ENCODE assay signal across 8 cellular contexts in the genomic region with DNA sequence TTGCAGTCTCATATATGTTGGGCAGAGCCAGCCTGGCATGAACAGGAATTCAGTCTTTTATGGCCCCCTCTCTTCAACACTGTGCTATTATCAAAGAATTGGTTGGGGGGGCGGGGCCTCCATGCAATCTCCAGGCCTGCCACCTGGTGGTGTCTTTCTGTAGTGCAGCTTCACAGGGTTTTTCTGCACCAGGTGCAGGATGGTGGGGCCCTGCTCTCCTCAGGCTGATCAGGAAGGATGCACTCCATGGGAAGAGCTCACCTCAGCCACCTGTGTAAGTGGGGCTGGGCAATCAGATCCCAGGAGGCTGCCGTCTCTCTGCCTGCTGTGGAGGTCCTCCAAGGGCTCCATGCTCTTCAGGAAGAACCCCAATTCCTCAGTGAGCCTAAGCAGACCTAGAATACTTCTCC. TPM values are rescaled to one million over a fixed set of nuclear protein-coding genes. Genes with fewer than 3 reads are reported as not detected.
DNase-seq lines count a peak whose midpoint lies in the region; ATAC-seq and TF ChIP-seq lines count a peak whose summit lies in the region.

No MANE protein-coding gene starts in this region.

- 32 to 57% (median 38%) methylated on average over 1 to 2 of the region's 2 CpGs for WGBS in heart left ventricle, 4 donors

- H3K9me3 Mint-ChIP-seq in activated naive CD8-positive, alpha-beta T cell (ENCODE audit: low read depth) = no peaks in the 10 kb centered on the region

- H3K4me3 Mint-ChIP-seq in activated naive CD8-positive, alpha-beta T cell = no peak overlapping the region

- no peaks in the 10 kb centered on the region for H3K36me3 Mint-ChIP-seq in activated naive CD8-positive, alpha-beta T cell

- H3K9me3 ChIP-seq in heart left ventricle = no peaks in the 10 kb centered on the region

- H3K27me3 Mint-ChIP-seq in activated naive CD8-positive, alpha-beta T cell = no peaks in the 10 kb centered on the region

- peak; percentile 68 for DNase-seq in NCI-H1092 (lab: John Stamatoyannopoulos, UW)
- peak; percentile 73 for DNase-seq in SW480 (ENCODE audit: low spot score)
- DNase-seq in heart left ventricle = peak in 4 of 5 donors; percentile 69 to 81 (median 74)
- DNase-seq in renal cortical epithelial cell (ENCODE audit: low read depth) = peak; percentile 36

- peaks cover 7 to 96% (median 56%) of the 10 kb centered on the region in 12 donors for H3K4me1 ChIP-seq in heart left ventricle

- no peak overlapping the region for H3K4me3 ChIP-seq in heart left ventricle

- ATAC-seq in heart left ventricle = peak in 3 of 4 donors; percentile 9 to 27 (median 13)
- ATAC-seq in GM18502 (IDR thresholded peaks at IDR 0.05; ENCODE audit: poor library complexity, unreplicated experiment) = no peak
- no peak for ATAC-seq in HG03039 (IDR thresholded peaks at IDR 0.05; ENCODE audit: unreplicated experiment)

- TF ChIP-seq CTCF in GM12872 (IDR thresholded peaks at IDR 0.05; ENCODE audit: insufficient read depth, low read depth, low read length) (peak; percentile 90), heart left ventricle (IDR thresholded peaks at IDR 0.05) (peak; percentile 90 to 97 (median 95))

- H3K27me3 ChIP-seq in heart left ventricle = no peaks in the 10 kb centered on the region

- H3K4me1 Mint-ChIP-seq in activated naive CD8-positive, alpha-beta T cell (ENCODE audit: low read depth) = peaks cover 67% of the 10 kb centered on the region

- intact Hi-C loops in heart left ventricle (cut with DNase I) = loop anchor here in 4 of 10 donors (2.0 to 5.0 kb wide), 4 partner anchors 42 to 62 kb away; a partner anchor contains a TSS

- H3K27ac ChIP-seq in heart left ventricle = peak overlapping the region in 1 of 12 donors; percentile 28

- TF ChIP-seq POLR2A in heart left ventricle (IDR thresholded peaks at IDR 0.05) = peak in 1 of 2 donors; percentile 15

- peak overlapping the region; percentile 54 for H3K27ac Mint-ChIP-seq in activated naive CD8-positive, alpha-beta T cell

- peaks cover 0 to 16% (median 7%) of the 10 kb centered on the region in 9 donors for H3K36me3 ChIP-seq in heart left ventricle

RNA-seq across cellular contexts. Expression of a gene that starts 16.7 kb away (rescaled TPM):
- 100 to 1,000 TPM in 1 of 9 donors, 10 to 100 TPM in 8; 50.4 to 114 (median 59.4) TPM for total RNA-seq in heart left ventricle
- 10 to 100 TPM; 27.9 to 75.2 TPM for polyA plus RNA-seq in heart left ventricle
- total RNA-seq in renal cortical epithelial cell = 17.4 and 34.5 TPM in 2 replicates

RNA-seq across cellular contexts. Expression of a gene that starts 28.6 kb away (rescaled TPM):
- total RNA-seq in heart left ventricle (10 to 100 TPM; 39.1 to 68.7 (median 49.7) TPM), renal cortical epithelial cell (6.4 and 12.1 TPM in 2 replicates)
- 10 to 100 TPM; 72.7 to 95.9 TPM for polyA plus RNA-seq in heart left ventricle

RNA-seq across cellular contexts. Expression of a gene that starts 45.6 kb away (rescaled TPM):
- total RNA-seq in heart left ventricle (10 to 100 TPM in 6 of 9 donors, 1 to 10 TPM in 3; 5.9 to 42.3 (median 10.8) TPM), renal cortical epithelial cell (56.6 and 104 TPM in 2 replicates)
- 10 to 100 TPM; 13.6 to 21.4 TPM for polyA plus RNA-seq in heart left ventricle

Comparison
In these comparisons a context has a peak if more than half of its experiments do, and no peak if none do; other contexts are left out.
1. ATAC-seq: peak in heart left ventricle (3 of 4); none in GM18502 (single experiment) and HG03039 (single experiment).
2. Peak in every context shown above with its lines, with median percentiles within 50 percentile points of each other: DNase-seq.